17 cellular contexts compared by ENCODE assay signal in the genomic region with DNA sequence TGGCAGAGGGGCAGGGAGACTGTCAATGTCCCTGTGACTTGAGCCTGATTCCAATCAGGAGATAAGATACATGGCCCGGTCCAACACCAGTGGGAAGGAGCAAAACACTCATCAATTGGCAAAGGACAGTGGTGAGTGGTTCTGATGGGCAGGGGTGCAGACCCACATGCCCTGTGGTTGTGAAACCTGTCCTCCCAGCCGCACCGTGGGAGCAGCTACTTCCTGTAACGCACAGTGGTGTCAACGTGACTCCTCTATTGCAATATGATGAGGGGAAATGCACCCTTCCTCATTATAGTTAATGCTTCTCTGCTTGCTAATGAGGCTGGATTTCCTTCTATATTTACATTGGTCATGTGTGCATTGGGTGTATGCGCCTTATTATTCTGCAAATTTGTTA.
A peak's percentile ranks its signal among the peaks of the same experiment; 100 is the strongest.
DNase-seq lines count a peak whose midpoint lies in the region; ATAC-seq, FAIRE-seq and TF ChIP-seq lines count a peak whose summit lies in the region.
"Had no signal": no experiment of that assay in that cellular context is flagged by ENCODE, and none has a peak within 500 bp of the region (broad histone marks: within the 10 kb centered on the region; RNA-seq: fewer than 3 reads in every experiment).

No MANE protein-coding gene starts in this region.

- H3K27ac Mint-ChIP-seq in immature natural killer cell = no peak overlapping the region
- H3K27ac Mint-ChIP-seq in glutamatergic neuron (ENCODE audit: unreplicated experiment) = no peak overlapping the region
- no peak overlapping the region for H3K27ac Mint-ChIP-seq in progenitor cell of endocrine pancreas
- H3K27ac Mint-ChIP-seq: CD4-positive, alpha-beta T cell had no signal

- H3K4me3 ChIP-seq in K562 = no peak overlapping the region
- H3K4me3 ChIP-seq: BLaER1 had no signal

- FAIRE-seq in K562 (lab: Jason Lieb, UNC) = no peak
- FAIRE-seq: GM19239 had no signal

- no peak for TF ChIP-seq CTCF in K562 (IDR thresholded peaks at IDR 0.05 in 2 of 3, conservative IDR thresholded peaks at IDR 0.05 in 1 of 3; ENCODE audit: insufficient read depth in 2 of 3, low read depth in 1 of 3, low read length in 3 of 3)
- no peak for TF ChIP-seq CTCF in glutamatergic neuron (IDR thresholded peaks at IDR 0.05; ENCODE audit: partially characterized antibody, unreplicated experiment)
- TF ChIP-seq CTCF in progenitor cell of endocrine pancreas (IDR thresholded peaks at IDR 0.05; ENCODE audit: unreplicated experiment) = no peak

- DNase-seq in NCI-H748 (lab: John Stamatoyannopoulos, UW; ENCODE audit: unreplicated experiment) = peak; percentile 44
- no peak for DNase-seq in NCI-H748 treated with DMSO at 0.1 percent for 48 hours (lab: John Stamatoyannopoulos, UW)
- no peak for DNase-seq in K562 (ENCODE audit: extremely low read depth in 1 of 4, low spot score in 3 of 4)
- peak in 2 of 3 donors; percentile 18 to 20 for DNase-seq in immature natural killer cell
- no peak for DNase-seq in glutamatergic neuron
- no peak for DNase-seq in stimulated activated CD4-positive, alpha-beta T cell treated with anti-CD3 and anti-CD28 coated beads, Interleukin-1b, Interleukin-23, amount 100 ng/mL, for 48 hours
- DNase-seq in progenitor cell of endocrine pancreas (ENCODE audit: low spot score, unreplicated experiment) = no peak
- DNase-seq: AML-193; CD4-positive, alpha-beta T cell; COR-L47; GF-D8; KG1 had no signal

- ATAC-seq in K562 = no peak
- ATAC-seq in HG03469 (IDR thresholded peaks at IDR 0.05; ENCODE audit: unreplicated experiment) = no peak
- ATAC-seq: HCT116 had no signal

- H3K9me1 ChIP-seq in K562 (ENCODE audit: control insufficient read depth, insufficient read depth, low read length) = no peaks in the 10 kb centered on the region

- H3K9me3 Mint-ChIP-seq in immature natural killer cell (no peaks in the 10 kb centered on the region), glutamatergic neuron (ENCODE audit: unreplicated experiment) (no peaks in the 10 kb centered on the region), progenitor cell of endocrine pancreas (ENCODE audit: low read depth) (no peaks in the 10 kb centered on the region)

- H3K36me3 Mint-ChIP-seq in immature natural killer cell (no peaks in the 10 kb centered on the region), glutamatergic neuron (ENCODE audit: unreplicated experiment) (no peaks in the 10 kb centered on the region), progenitor cell of endocrine pancreas (ENCODE audit: insufficient read depth) (no peaks in the 10 kb centered on the region)

- H3K4me1 ChIP-seq in K562 (replicated peaks in 1 of 2; ENCODE audit: control insufficient read depth in 2 of 2, insufficient read depth in 2 of 2, low read length in 2 of 2) = no peaks in the 10 kb centered on the region

- no peak for TF ChIP-seq POLR2A in K562 (conservative IDR thresholded peaks at IDR 0.05)

- intact Hi-C loops in K562 (cut with micrococcal nuclease) = no loop called here

- POLR2A ChIA-PET in K562 (lab: Yijun Ruan, JAX) = no interaction called here

- CTCF ChIA-PET in K562 (lab: Yijun Ruan, JAX; ENCODE audit: low intra/inter-chr PET ratio) = no interaction called here

- H3K4me2 ChIP-seq in K562 (ENCODE audit: insufficient read depth, low read length) = no peak overlapping the region
- H3K4me2 ChIP-seq: BLaER1 had no signal

- no peaks in the 10 kb centered on the region; a peak in 1 of 5 replicates for H3K27me3 ChIP-seq in K562 (ENCODE audit: control insufficient read depth in 2 of 2, insufficient read depth in 2 of 2, low read length in 2 of 2)
- H3K27me3 ChIP-seq: BLaER1 had no signal

- TF ChIP-seq EP300 in K562 (IDR thresholded peaks at IDR 0.05; ENCODE audit: low read length) = no peak

- no peak overlapping the region for H3K27ac ChIP-seq in K562 (ENCODE audit: extremely low read depth, low read depth, low read length)
- H3K27ac ChIP-seq: 22Rv1, BLaER1 had no signal

- no peaks in the 10 kb centered on the region for H3K79me2 ChIP-seq in K562 (ENCODE audit: control insufficient read depth, insufficient read depth, low read length)

- no peaks in the 10 kb centered on the region for H4K20me1 ChIP-seq in K562 (replicated peaks; ENCODE audit: control insufficient read depth, insufficient read depth, low read length)
- H4K20me1 ChIP-seq: BLaER1 had no signal

- peak overlapping the region; percentile 30; the same call in 1 of the 2 replicates for H2AFZ ChIP-seq in K562 (ENCODE audit: low read depth, low read length)

- H3K36me3 ChIP-seq in K562 (ENCODE audit: control insufficient read depth, insufficient read depth, low read length) = no peaks in the 10 kb centered on the region
- H3K36me3 ChIP-seq: BLaER1 had no signal

- no TSS peak for BruUV-seq in K562 (replicated peaks; lab: Mats Ljungman, UMichigan)

- 2% methylated on average over 6 of the region's 6 CpGs for WGBS in K562 (ENCODE audit: insufficient coverage, low coverage, missing lambda C conversion rate)

- peaks cover 17 to 18% of the 10 kb centered on the region in 2 donors for H3K4me1 Mint-ChIP-seq in immature natural killer cell
- no peaks in the 10 kb centered on the region for H3K4me1 Mint-ChIP-seq in glutamatergic neuron (ENCODE audit: low read depth, unreplicated experiment)
- H3K4me1 Mint-ChIP-seq in progenitor cell of endocrine pancreas (ENCODE audit: low read depth) = peaks cover 3% of the 10 kb centered on the region

- in situ Hi-C loops in K562 (cut with MboI) = no loop called here

- H3K27me3 Mint-ChIP-seq in immature natural killer cell (ENCODE audit: low read depth in 3 of 3) (peaks cover 0 to 3% (median 0%) of the 10 kb centered on the region in 3 donors), glutamatergic neuron (ENCODE audit: unreplicated experiment) (no peaks in the 10 kb centered on the region), progenitor cell of endocrine pancreas (peaks cover 6% of the 10 kb centered on the region)
- H3K27me3 Mint-ChIP-seq: CD4-positive, alpha-beta T cell had no signal

- H3K9me3 ChIP-seq in K562 (replicated peaks; ENCODE audit: control insufficient read depth, insufficient read depth, low read depth, low read length) = no peaks in the 10 kb centered on the region
- H3K9me3 ChIP-seq: BLaER1 had no signal

- no peak overlapping the region for H3K4me3 Mint-ChIP-seq in immature natural killer cell
- no peak overlapping the region for H3K4me3 Mint-ChIP-seq in glutamatergic neuron (ENCODE audit: unreplicated experiment)
- H3K4me3 Mint-ChIP-seq in progenitor cell of endocrine pancreas (ENCODE audit: low read depth) = no peak overlapping the region
- H3K4me3 Mint-ChIP-seq: CD4-positive, alpha-beta T cell had no signal

- no peak for TF ChIP-seq RAD21 in K562 (CRISPR knock-in tag; conservative IDR thresholded peaks at IDR 0.05 in 1 of 2, IDR thresholded peaks at IDR 0.05 in 1 of 2)

- H3K9ac ChIP-seq in K562 (ENCODE audit: insufficient read depth in 1 of 2, low read depth in 2 of 2, low read length in 2 of 2) = no peak overlapping the region
- H3K9ac ChIP-seq: BLaER1 had no signal

TF ChIP-seq in K562, 482 proteins besides CTCF, POLR2A, EP300 and RAD21 (continues in another document):
- TF ChIP-seq, protein P1, sequence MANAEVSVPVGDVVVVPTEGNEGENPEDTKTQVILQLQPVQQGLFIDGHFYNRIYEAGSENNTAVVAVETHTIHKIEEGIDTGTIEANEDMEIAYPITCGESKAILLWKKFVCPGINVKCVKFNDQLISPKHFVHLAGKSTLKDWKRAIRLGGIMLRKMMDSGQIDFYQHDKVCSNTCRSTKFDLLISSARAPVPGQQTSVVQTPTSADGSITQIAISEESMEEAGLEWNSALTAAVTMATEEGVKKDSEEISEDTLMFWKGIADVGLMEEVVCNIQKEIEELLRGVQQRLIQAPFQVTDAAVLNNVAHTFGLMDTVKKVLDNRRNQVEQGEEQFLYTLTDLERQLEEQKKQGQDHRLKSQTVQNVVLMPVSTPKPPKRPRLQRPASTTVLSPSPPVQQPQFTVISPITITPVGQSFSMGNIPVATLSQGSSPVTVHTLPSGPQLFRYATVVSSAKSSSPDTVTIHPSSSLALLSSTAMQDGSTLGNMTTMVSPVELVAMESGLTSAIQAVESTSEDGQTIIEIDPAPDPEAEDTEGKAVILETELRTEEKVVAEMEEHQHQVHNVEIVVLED (CRISPR knock-in tag; IDR thresholded peaks at IDR 0.05) = no peak
- TF ChIP-seq TEAD4 (IDR thresholded peaks at IDR 0.05; ENCODE audit: low read length) = no peak
- no peak for TF ChIP-seq TEAD4 (CRISPR knock-in tag; IDR thresholded peaks at IDR 0.05; ENCODE audit: borderline replicate concordance)
- no peak for TF ChIP-seq CREB1 (IDR thresholded peaks at IDR 0.05)
- TF ChIP-seq CREB1 (CRISPR knock-in tag; IDR thresholded peaks at IDR 0.05) = no peak
- no peak for TF ChIP-seq ZNF699 (CRISPR knock-in tag; IDR thresholded peaks at IDR 0.05; ENCODE audit: insufficient replicate concordance)
- no peak for TF ChIP-seq KDM1A (IDR thresholded peaks at IDR 0.05)

Comparison
In these comparisons a context has a peak if more than half of its experiments do, and no peak if none do; other contexts are left out.
1. DNase-seq: peak in NCI-H748 (single experiment) and immature natural killer cell (2 of 3); none in NCI-H748 treated with DMSO at 0.1 percent for 48 hours (single experiment), K562 (0 of 4), glutamatergic neuron (single experiment), stimulated activated CD4-positive, alpha-beta T cell treated with anti-CD3 and anti-CD28 coated beads, Interleukin-1b, Interleukin-23, amount 100 ng/mL, for 48 hours (single experiment) and progenitor cell of endocrine pancreas (single experiment).